ENCODE assay signal across 22 cellular contexts in genomic region chr14:64638625-64639024, GRCh38.
"Had no signal": no experiment of that assay in that cellular context is flagged by ENCODE, and none has a peak within 500 bp of the region (broad histone marks: within the 10 kb centered on the region; RNA-seq: fewer than 3 reads in every experiment).

No MANE protein-coding gene starts in this region.

- H3K4me1 ChIP-seq: breast epithelium had no signal

- H3K4me3 ChIP-seq: breast epithelium, testis, upper lobe of left lung had no signal

- H3K36me3 ChIP-seq: breast epithelium, upper lobe of left lung had no signal

- H3K27me3 ChIP-seq: breast epithelium, testis, upper lobe of left lung had no signal

- FAIRE-seq: colon, endothelial cell of umbilical vein, small intestine had no signal

- H3K4me1 Mint-ChIP-seq: activated T-helper 17 cell treated with anti-CD3 and anti-CD28 coated beads, Interleukin-2, amount 50 U/mL, for 72 hours; central memory CD8-positive, alpha-beta T cell; stimulated activated memory B cell treated with anti-CD40 and anti-IgM and Interleukin-4, amounts not matched to agents 10 μg/mL and 1 μg/mL and 100 μg/mL, for 72 hours had no signal

- H3K4me3 Mint-ChIP-seq: activated naive CD8-positive, alpha-beta T cell treated with anti-CD3 and anti-CD28 coated beads for 36 hours; activated T-cell treated with anti-CD3 and anti-CD28 coated beads, Interleukin-2, amount 50 U/mL, for 24 hours; activated T-helper 17 cell treated with anti-CD3 and anti-CD28 coated beads, Interleukin-2, amount 50 U/mL, for 72 hours; central memory CD8-positive, alpha-beta T cell; naive thymus-derived CD4-positive, alpha-beta T cell; stimulated activated memory B cell treated with anti-CD40 and anti-IgM and Interleukin-4, amounts not matched to agents 10 μg/mL and 1 μg/mL and 100 μg/mL, for 72 hours; WTC11 had no signal

- H3K9me3 Mint-ChIP-seq: activated naive CD8-positive, alpha-beta T cell treated with anti-CD3 and anti-CD28 coated beads for 36 hours; activated T-cell treated with anti-CD3 and anti-CD28 coated beads, Interleukin-2, amount 50 U/mL, for 24 hours; activated T-helper 17 cell treated with anti-CD3 and anti-CD28 coated beads, Interleukin-2, amount 50 U/mL, for 72 hours; central memory CD8-positive, alpha-beta T cell; stimulated activated memory B cell treated with anti-CD40 and anti-IgM and Interleukin-4, amounts not matched to agents 10 μg/mL and 1 μg/mL and 100 μg/mL, for 72 hours had no signal

- H3K27ac Mint-ChIP-seq: activated naive CD8-positive, alpha-beta T cell treated with anti-CD3 and anti-CD28 coated beads for 36 hours; activated T-cell treated with anti-CD3 and anti-CD28 coated beads, Interleukin-2, amount 50 U/mL, for 24 hours; activated T-helper 17 cell treated with anti-CD3 and anti-CD28 coated beads, Interleukin-2, amount 50 U/mL, for 72 hours; naive thymus-derived CD4-positive, alpha-beta T cell; stimulated activated memory B cell treated with anti-CD40 and anti-IgM and Interleukin-4, amounts not matched to agents 10 μg/mL and 1 μg/mL and 100 μg/mL, for 72 hours had no signal

- H3K9me3 ChIP-seq: breast epithelium, testis, upper lobe of left lung had no signal

- H3K27ac ChIP-seq: breast epithelium, testis, upper lobe of left lung had no signal

- H3K36me3 Mint-ChIP-seq: activated naive CD8-positive, alpha-beta T cell treated with anti-CD3 and anti-CD28 coated beads for 36 hours; naive thymus-derived CD4-positive, alpha-beta T cell had no signal

- DNase-seq: activated CD8-positive, alpha-beta memory T cell treated with anti-CD3 and anti-CD28 coated beads for 24 hours; activated CD8-positive, alpha-beta memory T cell treated with anti-CD3 and anti-CD28 coated beads, Interleukin-2, amount 50 U/mL, for 4 hours; activated naive CD8-positive, alpha-beta T cell treated with anti-CD3 and anti-CD28 coated beads for 36 hours; activated T-cell treated with anti-CD3 and anti-CD28 coated beads, Interleukin-2, amount 50 U/mL, for 24 hours; effector memory CD4-positive, alpha-beta T cell; foreskin melanocyte; left ventricle myocardium superior; naive thymus-derived CD4-positive, alpha-beta T cell; small intestine; stimulated activated CD4-positive, alpha-beta T cell treated with anti-CD3 and anti-CD28 coated beads, Interleukin-15, amount 100 ng/mL, for 24 hours; T-helper 9 cell; testis; upper lobe of left lung had no signal

- ATAC-seq: activated T-helper 17 cell treated with anti-CD3 and anti-CD28 coated beads, Interleukin-2, amount 50 U/mL, for 72 hours; esophagus mucosa; left ventricle myocardium superior; naive thymus-derived CD4-positive, alpha-beta T cell; sciatic nerve; stimulated activated memory B cell treated with anti-CD40 and anti-IgM and Interleukin-4, amounts not matched to agents 10 μg/mL and 1 μg/mL and 100 μg/mL, for 72 hours; WTC11 had no signal
